In genomic region chr9:31248156-31248555, GRCh38 we compare ENCODE assay signal across 14 cellular contexts.
DNase-seq lines count a peak whose midpoint lies in the region; ATAC-seq and TF ChIP-seq lines count a peak whose summit lies in the region.
"Had no signal": no experiment of that assay in that cellular context is flagged by ENCODE, and none has a peak within 500 bp of the region (broad histone marks: within the 10 kb centered on the region; RNA-seq: fewer than 3 reads in every experiment).

No MANE protein-coding gene starts in this region.

- DNase-seq in COLO829 (ENCODE audit: low spot score) (peak; percentile 73), G401 (ENCODE audit: low spot score) (peak; percentile 2), SK-MEL-5 (ENCODE audit: low read depth, low spot score) (peak; percentile 59), progenitor cell of endocrine pancreas (ENCODE audit: low spot score, unreplicated experiment) (no peak), Calu3 (no peak)
- DNase-seq: C1 segment of cervical spinal cord; Caco-2; CD4-positive, alpha-beta memory T cell; DMS53; DMS79 treated with DMSO at 0.1 percent for 48 hours; GM23248; H7; HCEC 1CT had no signal

- H3K36me3 Mint-ChIP-seq in progenitor cell of endocrine pancreas (ENCODE audit: insufficient read depth) (no peaks in the 10 kb centered on the region), Calu3 (ENCODE audit: insufficient read depth, unreplicated experiment) (no peaks in the 10 kb centered on the region)
- H3K36me3 Mint-ChIP-seq: CD4-positive, alpha-beta memory T cell had no signal

- BruUV-seq in Calu3 (replicated peaks; lab: Mats Ljungman, UMichigan), result no TSS peak

- TF ChIP-seq CTCF in progenitor cell of endocrine pancreas (IDR thresholded peaks at IDR 0.05; ENCODE audit: unreplicated experiment) (no peak), Calu3 (IDR thresholded peaks at IDR 0.05; ENCODE audit: unreplicated experiment) (no peak)

- no peak overlapping the region for H3K4me3 Mint-ChIP-seq in progenitor cell of endocrine pancreas (ENCODE audit: low read depth)
- no peak overlapping the region for H3K4me3 Mint-ChIP-seq in Calu3 (ENCODE audit: low read depth, unreplicated experiment)
- H3K4me3 Mint-ChIP-seq: CD4-positive, alpha-beta memory T cell had no signal

- H3K27me3 Mint-ChIP-seq in progenitor cell of endocrine pancreas (no peaks in the 10 kb centered on the region), Calu3 (ENCODE audit: unreplicated experiment) (no peaks in the 10 kb centered on the region)
- H3K27me3 Mint-ChIP-seq: CD4-positive, alpha-beta memory T cell had no signal

- H3K9me3 Mint-ChIP-seq in progenitor cell of endocrine pancreas (ENCODE audit: low read depth), result peaks cover 21% of the 10 kb centered on the region
- peaks cover 4% of the 10 kb centered on the region for H3K9me3 Mint-ChIP-seq in Calu3 (ENCODE audit: low read depth, unreplicated experiment)

- intact Hi-C loops in Calu3 (cut with micrococcal nuclease; ENCODE audit: unreplicated experiment), result no loop called here

- H3K4me1 Mint-ChIP-seq in progenitor cell of endocrine pancreas (ENCODE audit: low read depth), result no peaks in the 10 kb centered on the region
- no peaks in the 10 kb centered on the region for H3K4me1 Mint-ChIP-seq in Calu3 (ENCODE audit: low read depth, unreplicated experiment)

- CTCF ChIA-PET in Calu3 (lab: Charles Lee), result no interaction called here

- H3K27ac Mint-ChIP-seq in progenitor cell of endocrine pancreas (no peak overlapping the region), Calu3 (ENCODE audit: unreplicated experiment) (no peak overlapping the region)
- H3K27ac Mint-ChIP-seq: CD4-positive, alpha-beta memory T cell had no signal

- ATAC-seq in HG02798 (IDR thresholded peaks at IDR 0.05; ENCODE audit: poor library complexity, unreplicated experiment), result no peak

- in situ Hi-C loops in G401 (cut with HindIII; ENCODE audit: low sequenced_read_pairs) (no loop called here), SK-MEL-5 (cut with HindIII; ENCODE audit: low pct_unique_long_range_greater_than_20kb, low sequenced_read_pairs) (no loop called here)

Comparison
In these comparisons a context has a peak if more than half of its experiments do, and no peak if none do; other contexts are left out.
1. DNase-seq: peak in COLO829 (single experiment), G401 (single experiment) and SK-MEL-5 (single experiment); none in progenitor cell of endocrine pancreas (single experiment) and Calu3 (single experiment).